Comparison of ENCODE assay signal across 11 cellular contexts in the genomic region with DNA sequence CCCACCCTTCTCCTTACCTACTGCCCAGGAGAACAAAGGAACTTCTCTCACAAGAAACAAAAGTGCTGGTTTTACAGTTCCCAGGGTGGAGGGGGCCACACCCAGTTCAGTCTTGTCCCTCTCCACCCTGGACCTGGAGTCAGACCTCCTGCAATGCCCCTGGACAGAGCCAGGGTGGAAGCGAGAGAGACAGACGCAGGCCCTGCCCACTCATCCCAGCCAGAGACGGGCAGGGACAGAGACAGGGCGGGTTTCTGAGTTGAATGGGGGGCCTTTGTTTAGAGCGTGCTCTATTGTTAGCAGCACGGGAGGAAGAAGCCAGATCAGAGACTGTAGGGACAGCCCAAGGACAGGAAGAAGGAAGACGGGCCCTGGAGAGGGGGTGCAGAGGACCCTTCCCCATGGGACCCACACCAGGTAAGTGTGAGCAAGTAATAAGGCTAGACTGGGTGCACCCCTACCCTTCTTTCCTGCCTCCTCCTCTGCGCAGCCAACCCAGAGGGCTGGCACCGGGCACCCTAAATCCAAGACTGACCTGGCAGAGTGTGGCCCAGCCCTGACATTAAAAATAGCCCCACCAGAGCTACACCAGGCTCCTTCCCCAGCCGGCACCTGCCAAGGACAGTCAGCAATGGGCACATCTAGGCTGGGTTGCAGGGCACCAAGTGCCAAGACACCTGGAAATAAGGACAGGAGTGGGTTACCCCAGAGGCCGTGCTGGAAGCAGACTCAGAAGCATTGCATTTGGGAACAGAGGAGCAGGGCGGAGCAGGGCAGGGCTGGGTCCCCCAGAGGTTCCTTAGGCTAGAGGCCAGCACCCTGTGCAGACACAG. TPM values are rescaled to one million over a fixed set of nuclear protein-coding genes. Genes with fewer than 3 reads are reported as not detected.
A peak's percentile ranks its signal among the peaks of the same experiment; 100 is the strongest.
DNase-seq lines count a peak whose midpoint lies in the region; ATAC-seq and TF ChIP-seq lines count a peak whose summit lies in the region.
"Had no signal": no experiment of that assay in that cellular context is flagged by ENCODE, and none has a peak within 500 bp of the region (broad histone marks: within the 10 kb centered on the region; RNA-seq: fewer than 3 reads in every experiment).

No MANE protein-coding gene starts in this region.

- peak overlapping the region; percentile 38; the same call in 1 of the 2 replicates for H3K14ac ChIP-seq in H9 (ENCODE audit: insufficient read depth, low read length)

- no peak for ATAC-seq in GM18520 (IDR thresholded peaks at IDR 0.05; ENCODE audit: unreplicated experiment)
- ATAC-seq: naive thymus-derived CD4-positive, alpha-beta T cell had no signal

- no peak overlapping the region for H3K9ac ChIP-seq in H9 (ENCODE audit: extremely low read depth, insufficient read length, low read length)
- H3K9ac ChIP-seq in rectal smooth muscle tissue (ENCODE audit: low read length): no peak overlapping the region

- no peaks in the 10 kb centered on the region for H3K9me3 Mint-ChIP-seq in H9
- H3K9me3 Mint-ChIP-seq in immature natural killer cell: no peaks in the 10 kb centered on the region
- H3K9me3 Mint-ChIP-seq: naive thymus-derived CD4-positive, alpha-beta T cell had no signal

- H3K9me3 ChIP-seq in H9 (ENCODE audit: control insufficient read depth, low read depth, low read length): no peaks in the 10 kb centered on the region

- H2AK5ac ChIP-seq in H9 (ENCODE audit: insufficient read length, low read length): no peak overlapping the region

- WGBS in H9 (ENCODE audit: extremely low coverage, insufficient read length, low lambda C conversion rate): no CpG with 5 or more reads among the region's 12 CpGs

- H3K4me2 ChIP-seq in H9 (ENCODE audit: insufficient read depth, insufficient read length, low read length): no peak overlapping the region

- H3K4ac ChIP-seq in H9 (ENCODE audit: low read depth, low read length): no peak overlapping the region

- H3K18ac ChIP-seq in H9 (ENCODE audit: insufficient read length, low read depth, low read length): no peak overlapping the region

- H3K4me1 Mint-ChIP-seq in H9 (peaks cover 53 to 61% of the 10 kb centered on the region in 2 experiments), immature natural killer cell (no peaks in the 10 kb centered on the region)
- H3K4me1 Mint-ChIP-seq: naive thymus-derived CD4-positive, alpha-beta T cell had no signal

- no peaks in the 10 kb centered on the region for H3K79me1 ChIP-seq in H9 (ENCODE audit: insufficient read depth, low read depth, low read length, poor library complexity, severe bottlenecking)

- H2BK120ac ChIP-seq in H9 (ENCODE audit: low read depth, low read length, poor library complexity, severe bottlenecking): no peak overlapping the region

- H3K4me3 Mint-ChIP-seq in H9: peak overlapping the region; percentile 34 to 53; a peak in 3 of 5 replicates
- no peak overlapping the region for H3K4me3 Mint-ChIP-seq in immature natural killer cell
- H3K4me3 Mint-ChIP-seq: naive thymus-derived CD4-positive, alpha-beta T cell had no signal

- no peak overlapping the region for H4K91ac ChIP-seq in H9 (ENCODE audit: insufficient read length, low read depth, low read length)

- no peaks in the 10 kb centered on the region; the same call in 1 of the 2 replicates for H3K79me2 ChIP-seq in H9 (ENCODE audit: insufficient read depth, low read length)

- no peak overlapping the region for H3K23ac ChIP-seq in H9 (ENCODE audit: insufficient read length, low read depth, low read length)

- H3K56ac ChIP-seq in H9 (ENCODE audit: insufficient read length, low read depth, low read length): no peak overlapping the region

- H3K36me3 ChIP-seq in rectal smooth muscle tissue (ENCODE audit: control insufficient read depth, insufficient read depth, low read length): peaks cover 4% of the 10 kb centered on the region

- no peaks in the 10 kb centered on the region for H4K20me1 ChIP-seq in H9 (ENCODE audit: control insufficient read depth, insufficient read depth, insufficient read length)

- H3T11ph ChIP-seq in H9 (ENCODE audit: low read length): no peak overlapping the region

- no peaks in the 10 kb centered on the region for H3K23me2 ChIP-seq in H9 (ENCODE audit: insufficient read length, low read depth, low read length, poor library complexity, severe bottlenecking)

- H3K4me1 ChIP-seq in H9 (ENCODE audit: insufficient read depth, low read length) (peaks cover 7% of the 10 kb centered on the region; the same call in 1 of the 2 replicates), rectal smooth muscle tissue (ENCODE audit: control insufficient read depth, insufficient read depth, low read length) (no peaks in the 10 kb centered on the region)

- no peaks in the 10 kb centered on the region for H3K27me3 ChIP-seq in H9 (ENCODE audit: insufficient read depth, low read length)
- H3K27me3 ChIP-seq in rectal smooth muscle tissue (ENCODE audit: control insufficient read depth, insufficient read depth, low read length): no peaks in the 10 kb centered on the region

- H2BK5ac ChIP-seq in H9 (ENCODE audit: insufficient read length, low read length): no peak overlapping the region

- peak overlapping the region; percentile 68 to 96 (median 95); a peak in 6 of 7 replicates for H3K27ac Mint-ChIP-seq in H9
- H3K27ac Mint-ChIP-seq in immature natural killer cell: no peak overlapping the region
- H3K27ac Mint-ChIP-seq: naive thymus-derived CD4-positive, alpha-beta T cell had no signal

- H3K36me3 Mint-ChIP-seq in H9 (ENCODE audit: insufficient read depth in 1 of 3, low read depth in 3 of 3) (peaks cover 6 to 17% (median 14%) of the 10 kb centered on the region in 3 experiments; a peak in 6 of 7 replicates), immature natural killer cell (no peaks in the 10 kb centered on the region)

- DNase-seq in H9: peak; percentile 81
- DNase-seq in caudate nucleus (lab: John Stamatoyannopoulos, UW): peak in 55 of 61 donors; percentile 7 to 80 (median 57)
- peak; percentile 40 for DNase-seq in iPS-NIHi7 (ENCODE audit: extremely low spot score)
- no peak for DNase-seq in immature natural killer cell
- DNase-seq in effector CD4-positive, alpha-beta T cell: no peak
- DNase-seq in activated CD4-positive, alpha-beta T cell treated with anti-CD3 and anti-CD28 coated beads for 48 hours: no peak
- DNase-seq: activated CD4-positive, alpha-beta T cell treated with anti-CD3 and anti-CD28 coated beads, Interleukin-2, amount 50 U/mL, for 4 hours; cerebellar nuclear complex; naive thymus-derived CD4-positive, alpha-beta T cell had no signal

- H2BK20ac ChIP-seq in H9 (ENCODE audit: low read depth, low read length, poor library complexity, severe bottlenecking): no peak overlapping the region

- no peak overlapping the region for H2BK15ac ChIP-seq in H9 (ENCODE audit: low read depth, low read length)

- H3K27ac ChIP-seq in H9 (ENCODE audit: insufficient read length, low read depth, low read length): no peak overlapping the region
- peak overlapping the region; percentile 74 for H3K27ac ChIP-seq in caudate nucleus (ENCODE audit: low read depth, low read length)
- H3K27ac ChIP-seq in rectal smooth muscle tissue (ENCODE audit: low read depth, low read length): peak overlapping the region; percentile 8

- H3K27me3 Mint-ChIP-seq in H9 (ENCODE audit: low read depth) (no peaks in the 10 kb centered on the region), immature natural killer cell (ENCODE audit: low read depth in 3 of 3) (peaks cover 2 to 7% (median 2%) of the 10 kb centered on the region in 3 donors)

- H4K8ac ChIP-seq in H9 (replicated peaks; ENCODE audit: insufficient read length, low read depth, low read length): no peak overlapping the region

- H4K5ac ChIP-seq in H9 (ENCODE audit: insufficient read length, low read depth, low read length): no peak overlapping the region

- no peak for TF ChIP-seq CTCF in H9 (conservative IDR thresholded peaks at IDR 0.05)

- H3K4me3 ChIP-seq in rectal smooth muscle tissue (ENCODE audit: low read length): no peak overlapping the region

- H2BK12ac ChIP-seq in H9 (ENCODE audit: insufficient read length, low read depth, low read length): no peak overlapping the region

- H2AFZ ChIP-seq in H9 (ENCODE audit: low read length): no peak overlapping the region

RNA-seq across cellular contexts. Expression of gene JUP, which starts 10.9 kb away (rescaled TPM):
- total RNA-seq in H9 (2021): 87.9 and 90.1 TPM in 2 replicates
- polyA plus RNA-seq in immature natural killer cell: under 1 TPM in 2 of 3 donors, not detected in 1; 0.61 to 0.76 TPM

RNA-seq across cellular contexts. Expression of gene P3H4, which starts 36.1 kb away (rescaled TPM):
- total RNA-seq in H9 (2021): 22.9 and 24.0 TPM in 2 replicates
- polyA plus RNA-seq in immature natural killer cell: 10 to 100 TPM in 1 of 3 donors, 1 to 10 TPM in 2; 6.7 to 11.2 (median 9.8) TPM

RNA-seq across cellular contexts. Expression of gene FKBP10, which starts 37.2 kb away (rescaled TPM):
- 166 TPM in 2 replicates for total RNA-seq in H9 (2021)
- under 1 TPM in 2 of 3 donors, not detected in 1; 0.43 to 0.71 TPM for polyA plus RNA-seq in immature natural killer cell
- polyA plus RNA-seq: naive thymus-derived CD4-positive, alpha-beta T cell had no signal

RNA-seq across cellular contexts. Expression of gene HAP1, which starts 41.2 kb away (rescaled TPM):
- total RNA-seq in H9 (2021): 2.2 and 2.5 TPM in 2 replicates
- polyA plus RNA-seq in immature natural killer cell: not detected
- polyA plus RNA-seq: naive thymus-derived CD4-positive, alpha-beta T cell had no signal

Comparison
In these comparisons a context has a peak if more than half of its experiments do, and no peak if none do; other contexts are left out.
1. DNase-seq: peak in H9 (single experiment), caudate nucleus (55 of 61) and iPS-NIHi7 (single experiment); none in immature natural killer cell (0 of 3), effector CD4-positive, alpha-beta T cell (single experiment) and activated CD4-positive, alpha-beta T cell treated with anti-CD3 and anti-CD28 coated beads for 48 hours (single experiment).
2. H3K27ac Mint-ChIP-seq: peak in H9 (3 of 3); none in immature natural killer cell (0 of 6).
3. H3K4me3 Mint-ChIP-seq: peak in H9 (2 of 2); none in immature natural killer cell (0 of 5).